ENCODE assay signal across 8 cellular contexts in genomic region chr16:1342526-1343427, GRCh38. TPM values are rescaled to one million over a fixed set of nuclear protein-coding genes. Genes with fewer than 3 reads are reported as not detected.
DNase-seq lines count a peak whose midpoint lies in the region; ATAC-seq and TF ChIP-seq lines count a peak whose summit lies in the region.

No MANE protein-coding gene starts in this region.

- no peak overlapping the region for H3K4ac ChIP-seq in trophoblast cell (ENCODE audit: low read depth, low read length)

- intact Hi-C loops in head of caudate nucleus (cut with DNase I): no loop called here

- no peak overlapping the region for H3K27ac ChIP-seq in trophoblast cell (ENCODE audit: low read depth, low read length)

- no peak overlapping the region for H3K23ac ChIP-seq in trophoblast cell (ENCODE audit: low read length)

- H3K4me3 ChIP-seq in GM12864 (ENCODE audit: low read depth, low read length) (peak overlapping the region; percentile 33; the same call in 1 of the 2 replicates), trophoblast cell (ENCODE audit: low read depth, low read length) (no peak overlapping the region)

- H3K27me3 Mint-ChIP-seq in type B pancreatic cell: peaks cover 6% of the 10 kb centered on the region

- no peak overlapping the region for H2AK5ac ChIP-seq in trophoblast cell (ENCODE audit: low read length)

- H2BK12ac ChIP-seq in trophoblast cell (ENCODE audit: low read length): no peak overlapping the region

- peak overlapping the region; percentile 75 for H3K27ac Mint-ChIP-seq in type B pancreatic cell

- WGBS in trophoblast cell (ENCODE audit: extremely low coverage, insufficient coverage, insufficient read length): no CpG with 5 or more reads among the region's 49 CpGs

- no peak overlapping the region for H2AFZ ChIP-seq in trophoblast cell (ENCODE audit: insufficient read depth, low read length, poor library complexity)

- peaks cover 8% of the 10 kb centered on the region for H3K9me3 ChIP-seq in trophoblast cell (ENCODE audit: insufficient read depth, low read depth, low read length)

- peaks cover 3 to 4% of the 10 kb centered on the region in 2 experiments for H3K36me3 ChIP-seq in trophoblast cell (ENCODE audit: control insufficient read depth in 1 of 2, insufficient read depth in 2 of 2, low read length in 2 of 2)

- H4K12ac ChIP-seq in trophoblast cell (ENCODE audit: low read depth, low read length): no peak overlapping the region

- H3K14ac ChIP-seq in trophoblast cell (ENCODE audit: low read length): no peak overlapping the region

- no peaks in the 10 kb centered on the region for H3K9me3 Mint-ChIP-seq in type B pancreatic cell

- no peaks in the 10 kb centered on the region for H3K27me3 ChIP-seq in trophoblast cell (ENCODE audit: insufficient read depth, low read length)

- H3K4me2 ChIP-seq in trophoblast cell (ENCODE audit: low read length): peak overlapping the region; percentile 41

- no peaks in the 10 kb centered on the region for H3K36me3 Mint-ChIP-seq in type B pancreatic cell

- peaks cover 0 to 4% of the 10 kb centered on the region in 2 experiments for H3K4me1 ChIP-seq in trophoblast cell (ENCODE audit: control insufficient read depth in 1 of 2, insufficient read depth in 2 of 2, low read length in 2 of 2)

- no peak overlapping the region for H4K91ac ChIP-seq in trophoblast cell (ENCODE audit: low read depth, low read length)

- peaks cover 8% of the 10 kb centered on the region for H3K4me1 Mint-ChIP-seq in type B pancreatic cell (ENCODE audit: unreplicated experiment)

- H4K8ac ChIP-seq in trophoblast cell (ENCODE audit: low read depth, low read length): no peak overlapping the region

- H3K18ac ChIP-seq in trophoblast cell (ENCODE audit: low read length): no peak overlapping the region

- H3K79me1 ChIP-seq in trophoblast cell (ENCODE audit: low read length): no peaks in the 10 kb centered on the region

- in situ Hi-C loops in SK-MEL-5 (cut with HindIII; ENCODE audit: low pct_unique_long_range_greater_than_20kb, low sequenced_read_pairs): no loop called here

- no peak overlapping the region for H3K9ac ChIP-seq in trophoblast cell (ENCODE audit: low read length)

- H2BK120ac ChIP-seq in trophoblast cell (ENCODE audit: insufficient read depth, low read length, poor library complexity): no peak overlapping the region

- TF ChIP-seq CTCF in GM12864 (IDR thresholded peaks at IDR 0.05; ENCODE audit: low read depth, low read length, missing control alignments) (no peak), type B pancreatic cell (conservative IDR thresholded peaks at IDR 0.05) (no peak)

- H2BK5ac ChIP-seq in trophoblast cell (ENCODE audit: low read depth, low read length, poor library complexity): no peak overlapping the region

- H3K79me2 ChIP-seq in trophoblast cell (ENCODE audit: control insufficient read depth, insufficient read depth, low read length, poor library complexity): no peaks in the 10 kb centered on the region

- DNase-seq in GM12864 (ENCODE audit: low read depth): peak; percentile 90
- DNase-seq in NCI-H1048 (lab: John Stamatoyannopoulos, UW): peak; percentile 69
- DNase-seq in SK-MEL-5 (ENCODE audit: low read depth, low spot score): peak; percentile 97
- DNase-seq in activated naive CD4-positive, alpha-beta T cell treated with Interleukin-2 at 50 U/mL for 16 hours: peak; percentile 89
- DNase-seq in head of caudate nucleus: peak; percentile 65 to 93 (median 83)
- peak; percentile 96 to 99 for DNase-seq in trophoblast cell
- peak; percentile 87 for DNase-seq in type B pancreatic cell (ENCODE audit: extremely low spot score, unreplicated experiment)

- peak overlapping the region; percentile 78 for H3K4me3 Mint-ChIP-seq in type B pancreatic cell

- peak; percentile 90 for ATAC-seq in HG02642 (IDR thresholded peaks at IDR 0.05; ENCODE audit: poor library complexity, unreplicated experiment)

RNA-seq across cellular contexts. Expression of gene TSR3, which starts 8.9 kb away (rescaled TPM):
- 68.1 and 70.0 TPM in 2 replicates for total RNA-seq in SK-MEL-5 (2014; rRNA removed; shearing (Covaris generic))
- 83.0 and 90.5 TPM in 2 replicates for polyA plus RNA-seq in SK-MEL-5 (2015; cell fraction: cytosol; rRNA removed)
- 24.7 and 29.2 TPM in 2 replicates for polyA plus RNA-seq in SK-MEL-5 (2015; cell fraction: nucleus; rRNA removed)
- polyA plus RNA-seq in trophoblast cell (2013): 34.9 and 35.3 TPM in 2 replicates
- total RNA-seq in type B pancreatic cell (ENCODE audit: low replicate concordance): 53.1 and 54.0 TPM in 2 replicates

RNA-seq across cellular contexts. Expression of gene GNPTG, which starts 9.0 kb away (rescaled TPM):
- 102 and 110 TPM in 2 replicates for total RNA-seq in SK-MEL-5 (2014; rRNA removed; shearing (Covaris generic))
- 176 and 209 TPM in 2 replicates for polyA plus RNA-seq in SK-MEL-5 (2015; cell fraction: cytosol; rRNA removed)
- 75.2 and 99.0 TPM in 2 replicates for polyA plus RNA-seq in SK-MEL-5 (2015; cell fraction: nucleus; rRNA removed)
- 23.8 and 24.6 TPM in 2 replicates for polyA plus RNA-seq in trophoblast cell (2013)
- total RNA-seq in type B pancreatic cell (ENCODE audit: low replicate concordance): 55.6 and 68.5 TPM in 2 replicates

RNA-seq across cellular contexts. Expression of gene BAIAP3, which starts 9.3 kb away (rescaled TPM):
- 1.2 and 3.0 TPM in 2 replicates for total RNA-seq in SK-MEL-5 (2014; rRNA removed; shearing (Covaris generic))
- 4.2 and 7.4 TPM in 2 replicates for polyA plus RNA-seq in SK-MEL-5 (2015; cell fraction: cytosol; rRNA removed)
- 36.4 and 40.9 TPM in 2 replicates for polyA plus RNA-seq in SK-MEL-5 (2015; cell fraction: nucleus; rRNA removed)
- 2.1 and 2.5 TPM in 2 replicates for polyA plus RNA-seq in trophoblast cell (2013)
- 5.0 and 6.9 TPM in 2 replicates for total RNA-seq in type B pancreatic cell (ENCODE audit: low replicate concordance)

RNA-seq across cellular contexts. Expression of gene UBE2I, which starts 33.3 kb away (rescaled TPM):
- 55.2 TPM in 2 replicates for total RNA-seq in SK-MEL-5 (2014; rRNA removed; shearing (Covaris generic))
- polyA plus RNA-seq in SK-MEL-5 (2015; cell fraction: cytosol; rRNA removed): 97.4 and 103 TPM in 2 replicates
- polyA plus RNA-seq in SK-MEL-5 (2015; cell fraction: nucleus; rRNA removed): 83.0 and 94.4 TPM in 2 replicates
- polyA plus RNA-seq in trophoblast cell (2013): 191 and 198 TPM in 2 replicates
- 157 and 170 TPM in 2 replicates for total RNA-seq in type B pancreatic cell (ENCODE audit: low replicate concordance)
